ENCODE assay signal across 17 cellular contexts in genomic region chr16:15635926-15636325, GRCh38. TPM values are rescaled to one million over a fixed set of nuclear protein-coding genes. Genes with fewer than 3 reads are reported as not detected.
DNase-seq lines count a peak whose midpoint lies in the region; ATAC-seq lines count a peak whose summit lies in the region.
"Had no signal": no experiment of that assay in that cellular context is flagged by ENCODE, and none has a peak within 500 bp of the region (broad histone marks: within the 10 kb centered on the region; RNA-seq: fewer than 3 reads in every experiment).

No MANE protein-coding gene starts in this region.

- peaks cover 76 to 81% of the 10 kb centered on the region in 2 donors for H3K36me3 Mint-ChIP-seq in CD4-positive, alpha-beta memory T cell
- peaks cover 81% of the 10 kb centered on the region for H3K36me3 Mint-ChIP-seq in activated CD4-positive, alpha-beta memory T cell treated with anti-CD3 and anti-CD28 coated beads, Interleukin-2, amount 10 ng/mL, durations not matched to agents 7 days and 5 days (ENCODE audit: low read depth)
- H3K36me3 Mint-ChIP-seq in memory B cell: peaks cover 46% of the 10 kb centered on the region

- peaks cover 0 to 2% (median 0%) of the 10 kb centered on the region in 8 donors for H3K9me3 Mint-ChIP-seq in CD4-positive, alpha-beta memory T cell
- H3K9me3 Mint-ChIP-seq in activated CD4-positive, alpha-beta memory T cell treated with anti-CD3 and anti-CD28 coated beads, Interleukin-2, amount 10 ng/mL, durations not matched to agents 7 days and 5 days: no peaks in the 10 kb centered on the region
- H3K9me3 Mint-ChIP-seq in memory B cell: no peaks in the 10 kb centered on the region

- peaks cover 47% of the 10 kb centered on the region for H3K4me1 ChIP-seq in BLaER1
- peaks cover 61% of the 10 kb centered on the region for H3K4me1 ChIP-seq in CD4-positive, alpha-beta memory T cell (ENCODE audit: insufficient read depth, low read length)
- H3K4me1 ChIP-seq: foreskin keratinocyte had no signal

- no peaks in the 10 kb centered on the region for H3K27me3 ChIP-seq in BLaER1
- no peaks in the 10 kb centered on the region for H3K27me3 ChIP-seq in CD4-positive, alpha-beta memory T cell (ENCODE audit: insufficient read depth, low read length)
- H3K27me3 ChIP-seq: foreskin keratinocyte had no signal

- peak overlapping the region in 7 of 8 donors; percentile 35 to 84 (median 74) for H3K4me3 Mint-ChIP-seq in CD4-positive, alpha-beta memory T cell
- no peak overlapping the region for H3K4me3 Mint-ChIP-seq in activated CD4-positive, alpha-beta memory T cell treated with anti-CD3 and anti-CD28 coated beads, Interleukin-2, amount 10 ng/mL, durations not matched to agents 7 days and 5 days
- H3K4me3 Mint-ChIP-seq in memory B cell: peak overlapping the region; percentile 79

- H3K27me3 Mint-ChIP-seq in CD4-positive, alpha-beta memory T cell: no peaks in the 10 kb centered on the region
- no peaks in the 10 kb centered on the region for H3K27me3 Mint-ChIP-seq in activated CD4-positive, alpha-beta memory T cell treated with anti-CD3 and anti-CD28 coated beads, Interleukin-2, amount 10 ng/mL, durations not matched to agents 7 days and 5 days
- no peaks in the 10 kb centered on the region for H3K27me3 Mint-ChIP-seq in memory B cell

- no peak overlapping the region for H3K27ac ChIP-seq in BLaER1
- H3K27ac ChIP-seq in CD4-positive, alpha-beta memory T cell (ENCODE audit: low read depth, low read length): peak overlapping the region; percentile 39
- H3K27ac ChIP-seq: foreskin keratinocyte had no signal

- peaks cover 8% of the 10 kb centered on the region; the same call in 1 of the 2 replicates for H4K20me1 ChIP-seq in BLaER1

- H3K9ac ChIP-seq in BLaER1: no peak overlapping the region

- H3K4me2 ChIP-seq in BLaER1: peak overlapping the region; percentile 53; the same call in 1 of the 2 replicates

- POLR2A ChIA-PET in CD4-positive, alpha-beta memory T cell (lab: Charles Lee; ENCODE audit: partially characterized antibody): interaction anchor here (0.9 to 2.2 kb wide), 8 partner anchors 11 to 45 kb away, joined by 3 to 11 read pairs (median 4); no protein-coding TSS in a partner anchor
- POLR2A ChIA-PET in activated CD4-positive, alpha-beta memory T cell treated with anti-CD3 and anti-CD28 coated beads, Interleukin-2, amount 10 ng/mL, durations not matched to agents 7 days and 5 days (lab: Charles Lee): interaction anchor here (1.3 to 2.1 kb wide), 2 partner anchors 8 to 45 kb away, joined by 3 to 7 read pairs; partner anchors contain the start of gene MARF1

- no peaks in the 10 kb centered on the region for H3K9me3 ChIP-seq in BLaER1
- no peaks in the 10 kb centered on the region for H3K9me3 ChIP-seq in CD4-positive, alpha-beta memory T cell (ENCODE audit: control insufficient read depth in 1 of 2, low read length in 2 of 2)

- no peak for DNase-seq in CD4-positive, alpha-beta memory T cell
- no peak for DNase-seq in activated CD4-positive, alpha-beta memory T cell treated with anti-CD3 and anti-CD28 coated beads, Interleukin-2, amount 10 ng/mL, durations not matched to agents 7 days and 5 days
- no peak for DNase-seq in memory B cell (ENCODE audit: low spot score in 2 of 2)
- no peak for DNase-seq in NCI-H748 (lab: John Stamatoyannopoulos, UW; ENCODE audit: unreplicated experiment)
- DNase-seq in retina: no peak
- no peak for DNase-seq in RKO (ENCODE audit: low spot score)
- DNase-seq: aorta; DMS 273 treated with DMSO at 0.1 percent for 48 hours; foreskin keratinocyte; kidney glomerular epithelial cell; MM.1S; NCI-H1694; NK-92 treated with Interleukin-12 subunit alpha and Interleukin-12 subunit beta, amount 100 ng/mL, for 24 hours; occipital lobe; stimulated activated CD4-positive, alpha-beta T cell treated with anti-CD3 and anti-CD28 coated beads, Interleukin-1b, Interleukin-23, amount 100 ng/mL, for 48 hours had no signal

- no peak overlapping the region for H3K4me3 ChIP-seq in BLaER1
- H3K4me3 ChIP-seq in CD4-positive, alpha-beta memory T cell (ENCODE audit: low read length in 2 of 2): no peak overlapping the region

- intact Hi-C loops in CD4-positive, alpha-beta memory T cell (cut with micrococcal nuclease): loop anchor here (2.0 kb wide), 1 partner anchor 43 kb away; no protein-coding TSS in a partner anchor

- H3K36me3 ChIP-seq in BLaER1: peaks cover 85% of the 10 kb centered on the region
- H3K36me3 ChIP-seq in CD4-positive, alpha-beta memory T cell (ENCODE audit: insufficient read depth, low read length): peaks cover 49% of the 10 kb centered on the region

- no peak for ATAC-seq in memory B cell (ENCODE audit: low read depth)
- ATAC-seq: foreskin keratinocyte, Right ventricle myocardium inferior had no signal

- H3K4me1 Mint-ChIP-seq in CD4-positive, alpha-beta memory T cell: peaks cover 35 to 79% (median 56%) of the 10 kb centered on the region in 4 donors
- H3K4me1 Mint-ChIP-seq in activated CD4-positive, alpha-beta memory T cell treated with anti-CD3 and anti-CD28 coated beads, Interleukin-2, amount 10 ng/mL, durations not matched to agents 7 days and 5 days: peaks cover 55% of the 10 kb centered on the region
- H3K4me1 Mint-ChIP-seq in memory B cell: peaks cover 55% of the 10 kb centered on the region

- CTCF ChIA-PET in CD4-positive, alpha-beta memory T cell (lab: Charles Lee; ENCODE audit: partially characterized antibody): interaction anchor here (0.8 to 3.5 kb wide), 4 partner anchors 8 to 70 kb away, joined by 3 to 29 read pairs (median 6); partner anchors contain the start of gene MARF1
- CTCF ChIA-PET in activated CD4-positive, alpha-beta memory T cell treated with anti-CD3 and anti-CD28 coated beads, Interleukin-2, amount 10 ng/mL, durations not matched to agents 7 days and 5 days (lab: Charles Lee): interaction anchor here (0.7 kb wide), 1 partner anchor 21 kb away, joined by 3 read pairs; no protein-coding TSS in a partner anchor

- H3K27ac Mint-ChIP-seq in CD4-positive, alpha-beta memory T cell: peak overlapping the region; percentile 88 to 98 (median 93)
- peak overlapping the region; percentile 84 for H3K27ac Mint-ChIP-seq in activated CD4-positive, alpha-beta memory T cell treated with anti-CD3 and anti-CD28 coated beads, Interleukin-2, amount 10 ng/mL, durations not matched to agents 7 days and 5 days
- peak overlapping the region; percentile 100 for H3K27ac Mint-ChIP-seq in memory B cell

RNA-seq across cellular contexts. Expression of gene MARF1, which starts 7.0 kb away (rescaled TPM):
- total RNA-seq in CD4-positive, alpha-beta memory T cell: 100 to 1,000 TPM; 223 to 235 TPM
- polyA plus RNA-seq in CD4-positive, alpha-beta memory T cell: 10 to 100 TPM in 1 of 2 donors, 1 to 10 TPM in 1; 6.8 to 19.7 TPM
- total RNA-seq in activated CD4-positive, alpha-beta memory T cell treated with anti-CD3 and anti-CD28 coated beads, Interleukin-2, amount 10 ng/mL, durations not matched to agents 7 days and 5 days: 10 to 100 TPM; 85.4 to 85.5 TPM

RNA-seq across cellular contexts. Expression of gene NDE1, which starts 14.1 kb away (rescaled TPM):
- total RNA-seq in CD4-positive, alpha-beta memory T cell: 100 to 1,000 TPM; 124 to 128 TPM
- 10 to 100 TPM; 15.3 to 63.9 TPM for polyA plus RNA-seq in CD4-positive, alpha-beta memory T cell
- 100 to 1,000 TPM; 115 to 133 TPM for total RNA-seq in activated CD4-positive, alpha-beta memory T cell treated with anti-CD3 and anti-CD28 coated beads, Interleukin-2, amount 10 ng/mL, durations not matched to agents 7 days and 5 days
